In the genomic region with DNA sequence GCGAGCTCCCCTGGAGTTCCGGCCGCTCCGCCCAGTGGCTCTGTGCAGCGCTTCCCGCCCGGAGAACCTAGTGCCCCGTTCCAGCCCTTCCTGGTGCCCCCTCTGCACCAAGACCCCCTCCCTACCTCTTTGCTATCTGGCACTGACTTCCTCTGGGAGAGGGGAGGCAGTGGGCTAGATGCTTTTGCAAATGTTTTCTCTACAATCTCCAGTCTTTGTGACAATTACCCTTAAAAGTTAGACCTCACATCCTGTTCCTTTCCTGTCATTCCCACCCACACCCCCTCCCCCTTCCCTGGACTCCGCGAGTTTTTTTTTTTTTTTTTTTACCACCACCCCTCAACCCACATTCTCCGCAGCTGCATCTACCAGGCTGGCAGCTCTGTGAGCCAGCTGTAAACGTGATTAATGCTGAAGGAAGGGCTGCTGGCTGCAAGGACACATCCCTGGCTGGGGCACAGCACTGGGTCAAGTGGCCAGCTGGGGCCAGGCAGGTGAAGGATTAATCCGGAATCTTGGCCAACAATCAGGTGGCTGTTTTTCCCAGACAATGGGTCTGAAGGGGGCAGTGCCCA, we compare ENCODE assay signal across 9 cellular contexts.
DNase-seq lines count a peak whose midpoint lies in the region; ATAC-seq and TF ChIP-seq lines count a peak whose summit lies in the region.
"Had no signal": no experiment of that assay in that cellular context is flagged by ENCODE, and none has a peak within 500 bp of the region (broad histone marks: within the 10 kb centered on the region; RNA-seq: fewer than 3 reads in every experiment).

No MANE protein-coding gene starts in this region.

- peaks cover 7% of the 10 kb centered on the region for H3K4me1 ChIP-seq in ectodermal cell (ENCODE audit: control insufficient read depth, insufficient read depth, low read length)
- peaks cover 7% of the 10 kb centered on the region for H3K4me1 ChIP-seq in psoas muscle

- DNase-seq in DMS 273 (lab: John Stamatoyannopoulos, UW; ENCODE audit: unreplicated experiment) (peak; percentile 47), DMS 273 treated with DMSO at 0.1 percent for 48 hours (lab: John Stamatoyannopoulos, UW) (no peak), NCI-H774 (lab: John Stamatoyannopoulos, UW) (peak; percentile 89), psoas muscle (no peak), hippocampal formation (lab: John Stamatoyannopoulos, UW) (no peak), SKM-1 treated with dmso at 0.1 percent for 144 hours (lab: John Stamatoyannopoulos, UW; ENCODE audit: unreplicated experiment) (no peak)

- H3K36me3 ChIP-seq in ectodermal cell (ENCODE audit: control insufficient read depth, insufficient read depth, low read length) (no peaks in the 10 kb centered on the region), psoas muscle (ENCODE audit: insufficient read depth in 1 of 2, low read depth in 1 of 2) (no peaks in the 10 kb centered on the region)

- H3K4me3 ChIP-seq in ectodermal cell (ENCODE audit: insufficient read depth, low read depth, low read length): peak overlapping the region; percentile 39
- peak overlapping the region; percentile 30 for H3K4me3 ChIP-seq in psoas muscle

- WGBS in ectodermal cell, 2 experiments: 2 to 4% methylated on average over 11 to 13 of the region's 13 CpGs
- 3 to 4% (median 4%) methylated on average over 13 of the region's 13 CpGs for WGBS in psoas muscle, 3 donors

- ATAC-seq in psoas muscle (peak in 2 of 4 donors; percentile 33 to 56), GM21619 (IDR thresholded peaks at IDR 0.05; ENCODE audit: unreplicated experiment) (no peak)

- H3K9me3 ChIP-seq in ectodermal cell (ENCODE audit: control insufficient read depth, low read length) (no peaks in the 10 kb centered on the region), psoas muscle (no peaks in the 10 kb centered on the region)

- intact Hi-C loops in psoas muscle (cut with DNase I): no loop called here

- no peak for TF ChIP-seq CTCF in psoas muscle (IDR thresholded peaks at IDR 0.05)

- H3K27ac ChIP-seq in ectodermal cell (ENCODE audit: insufficient read depth, low read depth, low read length, poor library complexity, severe bottlenecking) (peak overlapping the region; percentile 78), psoas muscle (no peak overlapping the region)
- H3K27ac ChIP-seq: 22Rv1 had no signal

- H3K27me3 ChIP-seq in ectodermal cell (ENCODE audit: control insufficient read depth, insufficient read depth, low read length, poor library complexity, severe bottlenecking) (no peaks in the 10 kb centered on the region), psoas muscle (ENCODE audit: insufficient read depth in 3 of 3, low read length in 2 of 3) (peaks cover 0 to 55% (median 11%) of the 10 kb centered on the region in 3 donors)

Comparison
In these comparisons a context has a peak if more than half of its experiments do, and no peak if none do; other contexts are left out.
1. DNase-seq: peak in DMS 273 (single experiment) and NCI-H774 (single experiment); none in DMS 273 treated with DMSO at 0.1 percent for 48 hours (single experiment), psoas muscle (0 of 2), hippocampal formation (0 of 2) and SKM-1 treated with dmso at 0.1 percent for 144 hours (single experiment).